In the genomic region with DNA sequence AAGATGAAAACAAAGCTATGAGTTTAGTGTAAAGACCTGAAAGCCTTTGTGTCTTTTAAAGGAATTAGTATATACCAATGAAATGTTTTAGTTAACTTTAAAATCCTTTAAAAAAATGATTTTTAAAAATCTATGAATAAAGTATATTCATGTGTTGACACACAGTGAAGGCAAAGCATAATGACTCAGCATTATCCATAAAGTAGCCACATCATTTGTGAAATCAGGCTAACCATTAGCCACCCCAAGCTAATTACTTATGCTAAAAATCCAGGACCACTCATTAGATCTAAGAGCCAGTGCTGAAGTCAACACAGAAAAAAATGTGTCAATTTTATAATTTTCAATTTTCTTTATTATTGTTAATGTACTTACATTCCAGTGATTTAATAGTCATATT, we compare ENCODE assay signal across 18 cellular contexts.
A peak's percentile ranks its signal among the peaks of the same experiment; 100 is the strongest.
DNase-seq lines count a peak whose midpoint lies in the region; ATAC-seq and TF ChIP-seq lines count a peak whose summit lies in the region.
"Had no signal": no experiment of that assay in that cellular context is flagged by ENCODE, and none has a peak within 500 bp of the region (broad histone marks: within the 10 kb centered on the region; RNA-seq: fewer than 3 reads in every experiment).

No MANE protein-coding gene starts in this region.

- DNase-seq in EL (peak; percentile 3), NCI-H69 (lab: John Stamatoyannopoulos, UW) (peak; percentile 48), pons (ENCODE audit: low spot score) (peak; percentile 11), amygdala (lab: John Stamatoyannopoulos, UW) (no peak), body of pancreas (no peak), left lung (no peak), NCI-H2227 (lab: John Stamatoyannopoulos, UW; ENCODE audit: unreplicated experiment) (no peak)
- DNase-seq: activated CD4-positive, alpha-beta T cell treated with anti-CD3 and anti-CD28 coated beads, Interleukin-2, amount 50 U/mL, for 48 hours; CD4-positive, alpha-beta memory T cell; effector memory CD4-positive, alpha-beta T cell; left cardiac atrium; NCI-H1092 treated with DMSO at 0.1 percent for 48 hours; NCI-H526; posterior cingulate gyrus; Right ventricle myocardium superior; stimulated activated CD4-positive, alpha-beta T cell treated with anti-CD3 and anti-CD28 coated beads, Interleukin-2, amount 100 ng/mL, for 48 hours; WERI-Rb-1 had no signal

- H3K9me3 ChIP-seq in endocrine pancreas (ENCODE audit: control insufficient read depth, low read length) (no peaks in the 10 kb centered on the region), body of pancreas (no peaks in the 10 kb centered on the region), left lung (no peaks in the 10 kb centered on the region)

- H3K36me3 ChIP-seq in endocrine pancreas (ENCODE audit: control insufficient read depth, insufficient read depth, low read length) = no peaks in the 10 kb centered on the region
- H3K36me3 ChIP-seq in body of pancreas (replicated peaks in 1 of 2; ENCODE audit: insufficient read depth in 1 of 2, low read depth in 2 of 2) = no peaks in the 10 kb centered on the region
- H3K36me3 ChIP-seq in left lung = no peaks in the 10 kb centered on the region
- H3K36me3 ChIP-seq: WERI-Rb-1 had no signal

- no peak for ATAC-seq in body of pancreas
- ATAC-seq in left lung = no peak
- ATAC-seq: left cardiac atrium had no signal

- TF ChIP-seq CTCF in body of pancreas (IDR thresholded peaks at IDR 0.05) (no peak), left lung (IDR thresholded peaks at IDR 0.05) (no peak)

- H3K27ac ChIP-seq in body of pancreas (no peak overlapping the region), left lung (no peak overlapping the region)
- H3K27ac ChIP-seq: WERI-Rb-1 had no signal

- H3K9ac ChIP-seq in endocrine pancreas (ENCODE audit: control insufficient read depth, insufficient read depth, low read length) = no peak overlapping the region

- H3K27me3 ChIP-seq in endocrine pancreas (ENCODE audit: control insufficient read depth, insufficient read depth, low read length) (no peaks in the 10 kb centered on the region), body of pancreas (no peaks in the 10 kb centered on the region), left lung (no peaks in the 10 kb centered on the region)

- intact Hi-C loops in body of pancreas (cut with DNase I) (loop anchor here (10.0 kb wide), 1 partner anchor 413 kb away; no protein-coding TSS in a partner anchor), left lung (cut with DNase I) (loop anchor here in 1 of 2 donors (10.0 kb wide), 1 partner anchor 403 kb away; no protein-coding TSS in a partner anchor)

- TF ChIP-seq POLR2A in body of pancreas (IDR thresholded peaks at IDR 0.05) = no peak

- H3K4me1 ChIP-seq in endocrine pancreas (ENCODE audit: control insufficient read depth, insufficient read depth, low read length) (peaks cover 20% of the 10 kb centered on the region), body of pancreas (peaks cover 4% of the 10 kb centered on the region), left lung (no peaks in the 10 kb centered on the region)

- H3K4me3 ChIP-seq in endocrine pancreas (ENCODE audit: control insufficient read depth, insufficient read depth, low read length) (peak overlapping the region; percentile 14), body of pancreas (no peak overlapping the region), left lung (no peak overlapping the region)

Comparison
In these comparisons a context has a peak if more than half of its experiments do, and no peak if none do; other contexts are left out.
1. DNase-seq: peak in EL (single experiment), NCI-H69 (single experiment) and pons (single experiment); none in amygdala (0 of 56), body of pancreas (0 of 4), left lung (0 of 2) and NCI-H2227 (single experiment).